In the genomic region with DNA sequence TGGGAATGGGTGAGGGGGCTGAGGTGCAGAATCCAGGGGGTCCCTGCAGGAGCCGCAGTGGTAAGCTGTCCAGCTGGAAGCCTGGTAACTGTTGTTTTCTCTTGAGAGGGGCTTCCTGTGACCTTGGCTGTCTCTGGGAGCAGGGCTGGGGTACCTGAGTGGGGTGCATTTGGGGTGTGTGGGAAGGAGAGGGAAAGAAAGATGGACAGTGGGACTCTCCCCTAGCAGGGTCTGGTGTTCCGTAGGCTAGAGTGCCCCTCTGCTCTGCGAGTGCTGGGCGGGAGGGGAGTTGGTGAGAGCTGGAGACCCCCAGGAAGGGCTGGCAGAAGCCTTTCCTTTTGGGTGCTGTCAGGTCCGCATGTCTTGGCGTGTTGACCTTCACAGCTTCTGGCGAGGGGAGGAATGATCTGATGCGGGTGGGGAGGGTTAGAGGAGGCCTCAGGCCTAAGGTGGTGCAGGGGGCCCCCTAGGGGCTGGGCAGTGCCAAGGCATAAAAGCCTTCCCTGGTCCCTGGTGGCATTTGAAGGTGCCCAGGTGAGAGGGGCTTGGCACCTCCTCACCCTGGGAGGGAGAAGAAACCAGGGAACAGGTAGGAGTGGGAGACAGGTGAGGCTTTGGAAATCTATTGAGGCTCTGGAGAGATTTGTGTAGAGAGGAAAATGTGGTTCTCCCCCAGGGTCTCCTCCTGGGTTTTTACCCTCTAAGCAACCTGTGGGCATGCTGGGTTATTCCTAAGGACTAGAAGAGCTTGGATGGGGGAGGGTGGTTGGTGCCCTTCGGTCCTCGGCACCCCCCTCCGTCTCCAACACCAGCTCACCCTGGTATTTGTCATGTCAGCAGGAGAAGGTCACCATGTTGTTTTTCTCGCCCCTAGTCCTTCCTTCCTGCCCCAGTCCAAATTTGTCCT, we compare ENCODE assay signal across 8 cellular contexts. TPM values are rescaled to one million over a fixed set of nuclear protein-coding genes. Genes with fewer than 3 reads are reported as not detected.
DNase-seq lines count a peak whose midpoint lies in the region; ATAC-seq and TF ChIP-seq lines count a peak whose summit lies in the region.

No MANE protein-coding gene starts in this region.

- H3K27ac ChIP-seq in stomach smooth muscle (ENCODE audit: low read length): peak overlapping the region; percentile 93

- H3K9me3 ChIP-seq in mucosa of descending colon (no peaks in the 10 kb centered on the region), stomach smooth muscle (ENCODE audit: control insufficient read depth in 2 of 2, low read length in 2 of 2) (no peaks in the 10 kb centered on the region)

- no peaks in the 10 kb centered on the region for H3K27me3 ChIP-seq in stomach smooth muscle (ENCODE audit: control insufficient read depth in 1 of 2, insufficient read depth in 2 of 2, low read length in 2 of 2)

- H3K4me3 ChIP-seq in AG10803 (ENCODE audit: low read length) (peak overlapping the region; percentile 70), mucosa of descending colon (no peak overlapping the region), stomach smooth muscle (ENCODE audit: low read length in 2 of 2) (peak overlapping the region; percentile 68 to 93)

- DNase-seq in AG10803 (ENCODE audit: low read depth) (peak; percentile 64), NCI-H2029 treated with DMSO at 0.1 percent for 48 hours (lab: John Stamatoyannopoulos, UW) (peak; percentile 39), mucosa of descending colon (peak; percentile 76 to 81 (median 80)), NCI-H187 treated with DMSO at 0.1 percent for 48 hours (lab: John Stamatoyannopoulos, UW) (no peak)
- peak; percentile 55 to 56 for DNase-seq in activated CD4-positive, alpha-beta T cell treated with anti-CD3 and anti-CD28 coated beads for 4 hours
- peak; percentile 32 for DNase-seq in effector CD4-positive, alpha-beta T cell

- no peak for ATAC-seq in GM18505 (IDR thresholded peaks at IDR 0.05; ENCODE audit: unreplicated experiment)
- peak; percentile 42 for ATAC-seq in mucosa of descending colon

- peak; percentile 27 for TF ChIP-seq POLR2A in GM18505 (IDR thresholded peaks at IDR 0.05; ENCODE audit: borderline replicate concordance, extremely low read depth, insufficient read depth, insufficient read length)

- peaks cover 2% of the 10 kb centered on the region for H3K36me3 ChIP-seq in mucosa of descending colon (ENCODE audit: low read depth)
- H3K36me3 ChIP-seq in stomach smooth muscle (ENCODE audit: control insufficient read depth in 2 of 2, insufficient read depth in 2 of 2, low read length in 2 of 2): peaks cover 15% of the 10 kb centered on the region in 2 donors

- H3K9ac ChIP-seq in stomach smooth muscle (ENCODE audit: low read length in 2 of 2): peak overlapping the region; percentile 91 to 100

- H3K4me1 ChIP-seq in mucosa of descending colon (ENCODE audit: low read depth) (peaks cover 32% of the 10 kb centered on the region), stomach smooth muscle (ENCODE audit: control insufficient read depth, insufficient read depth, low read length) (peaks cover 53% of the 10 kb centered on the region)

- TF ChIP-seq CTCF in AG10803 (conservative IDR thresholded peaks at IDR 0.05; ENCODE audit: low read length): peak; percentile 79
- TF ChIP-seq CTCF in mucosa of descending colon (IDR thresholded peaks at IDR 0.05): peak; percentile 80

- intact Hi-C loops in mucosa of descending colon (cut with DNase I, micrococcal nuclease): loop anchor here in 1 of 2 donors (10.0 kb wide), 1 partner anchor 51 kb away; no protein-coding TSS in a partner anchor

RNA-seq across cellular contexts. Expression of gene VEGFA, which starts 3.3 kb away (rescaled TPM):
- total RNA-seq in mucosa of descending colon: 100 to 1,000 TPM in 1 of 3 donors, 10 to 100 TPM in 2; 89.4 to 165 (median 94.7) TPM
